In genomic region chr21:38994014-38994413, GRCh38 we compare ENCODE assay signal across 17 cellular contexts.
DNase-seq lines count a peak whose midpoint lies in the region; ATAC-seq, FAIRE-seq and TF ChIP-seq lines count a peak whose summit lies in the region.
"Had no signal": no experiment of that assay in that cellular context is flagged by ENCODE, and none has a peak within 500 bp of the region (broad histone marks: within the 10 kb centered on the region; RNA-seq: fewer than 3 reads in every experiment).

No MANE protein-coding gene starts in this region.

- POLR2A ChIA-PET in IMR-90 (lab: Charles Lee; ENCODE audit: unreplicated experiment), result interaction anchor here (1.2 kb wide), 1 partner anchor 184 kb away, joined by 4 read pairs; no protein-coding TSS in a partner anchor

- DNase-seq in IMR-90 (no peak), mammary epithelial cell (no peak), lung (ENCODE audit: low spot score) (no peak), stomach (no peak), NCI-H526 (lab: John Stamatoyannopoulos, UW) (no peak), occipital lobe (lab: John Stamatoyannopoulos, UW) (no peak), D721Med (ENCODE audit: insufficient read length, low spot score) (no peak)
- DNase-seq: DND-41; effector memory CD4-positive, alpha-beta T cell; naive B cell; NCI-H1436; NCI-H345; stimulated activated naive CD8-positive, alpha-beta T cell treated with anti-CD3 and anti-CD28 coated beads, Interleukin-15, amount 100 ng/mL, for 72 hours had no signal

- H2AFZ ChIP-seq in IMR-90 (replicated peaks; ENCODE audit: low read length, poor library complexity), result peak overlapping the region; percentile 36
- H2AFZ ChIP-seq in mammary epithelial cell (ENCODE audit: low read depth, low read length), result peak overlapping the region; percentile 86

- 67% methylated on average over 4 of the region's 11 CpGs; no CpG with 5 or more reads in 1 of the 2 experiments for WGBS in IMR-90 (ENCODE audit: extremely low coverage in 2 of 2, insufficient read length in 1 of 2), 2 experiments
- 60% methylated on average over 9 of the region's 11 CpGs for WGBS in mammary epithelial cell (ENCODE audit: low coverage, missing lambda C conversion rate)
- 87 to 93% methylated on average over 11 of the region's 11 CpGs for WGBS in lung, 2 donors
- 75 to 93% (median 85%) methylated on average over 11 of the region's 11 CpGs for WGBS in stomach, 5 donors

- H4K8ac ChIP-seq in IMR-90 (ENCODE audit: low read depth in 2 of 2, low read length in 2 of 2), result peak overlapping the region; percentile 28 to 75; a peak in 3 of 4 replicates

- FAIRE-seq in D721Med (lab: Jason Lieb, UNC), result no peak
- FAIRE-seq: islet of Langerhans, K562, small intestine had no signal

- ATAC-seq in IMR-90 (ENCODE audit: low read depth), result no peak
- ATAC-seq in lung (ENCODE audit: insufficient read depth, low FRiP score), result no peak
- ATAC-seq in GM18861 (IDR thresholded peaks at IDR 0.05; ENCODE audit: unreplicated experiment), result no peak
- ATAC-seq: K562; stimulated activated naive CD8-positive, alpha-beta T cell treated with anti-CD3 and anti-CD28 coated beads, Interleukin-15, amount 100 ng/mL, for 72 hours had no signal

- peak overlapping the region; percentile 83 for H4K91ac ChIP-seq in IMR-90 (ENCODE audit: insufficient read depth, low read depth, low read length)

- peak overlapping the region; percentile 93 for H3K4ac ChIP-seq in IMR-90 (ENCODE audit: low read depth, low read length)

- H3K27ac ChIP-seq in IMR-90 (ENCODE audit: insufficient read depth, low read length) (peak overlapping the region; percentile 73), mammary epithelial cell (ENCODE audit: insufficient read depth, low read depth, low read length) (peak overlapping the region; percentile 86), lung (ENCODE audit: low read depth in 1 of 2, low read length in 1 of 2) (peak overlapping the region; percentile 55 to 71), stomach (peak overlapping the region; percentile 6 to 80 (median 66))

- H3K23ac ChIP-seq in IMR-90 (ENCODE audit: low read depth, low read length), result peak overlapping the region; percentile 59

- H3K4me1 ChIP-seq in IMR-90 (ENCODE audit: control insufficient read depth, insufficient read depth, low read length) (peaks cover 32% of the 10 kb centered on the region), mammary epithelial cell (ENCODE audit: insufficient read depth, low read length) (peaks cover 40% of the 10 kb centered on the region), lung (ENCODE audit: control insufficient read depth in 2 of 2, insufficient read depth in 2 of 2, low read length in 2 of 2) (peaks cover 5 to 29% of the 10 kb centered on the region in 2 donors), stomach (peaks cover 19 to 55% (median 39%) of the 10 kb centered on the region in 4 donors)

- H3K9ac ChIP-seq in IMR-90 (ENCODE audit: low read depth, low read length) (0 out of 2 replicates have a peak overlapping the region, but pooled peaks have one; percentile 6), mammary epithelial cell (ENCODE audit: insufficient read depth, low read length) (peak overlapping the region; percentile 41)

- TF ChIP-seq POLR2A in IMR-90 (IDR thresholded peaks at IDR 0.05; ENCODE audit: low read depth, low read length) (no peak), stomach (IDR thresholded peaks at IDR 0.05) (no peak)

- H2BK15ac ChIP-seq in IMR-90 (ENCODE audit: low read depth, low read length), result peak overlapping the region; percentile 95; the same call in 2 of the 3 replicates

- H2AK5ac ChIP-seq in IMR-90 (ENCODE audit: low read depth, low read length), result peak overlapping the region; percentile 89

- TF ChIP-seq CTCF in IMR-90 (conservative IDR thresholded peaks at IDR 0.05; ENCODE audit: low read depth, low read length) (no peak), mammary epithelial cell (conservative IDR thresholded peaks at IDR 0.05 in 1 of 2, IDR thresholded peaks at IDR 0.05 in 1 of 2; ENCODE audit: extremely low read depth in 1 of 2, insufficient read depth in 1 of 2, low read depth in 1 of 2, low read length in 2 of 2) (no peak), lung (IDR thresholded peaks at IDR 0.05; ENCODE audit: control extremely low read depth, extremely low read depth) (no peak), stomach (IDR thresholded peaks at IDR 0.05) (no peak), D721Med (IDR thresholded peaks at IDR 0.05; ENCODE audit: insufficient read depth, missing control alignments) (no peak)

- H3K9me1 ChIP-seq in IMR-90 (ENCODE audit: insufficient read depth, low read length), result peaks cover 22% of the 10 kb centered on the region

- peak overlapping the region; percentile 67 for H4K5ac ChIP-seq in IMR-90 (ENCODE audit: low read depth, low read length)

- no peaks in the 10 kb centered on the region for H3K79me2 ChIP-seq in mammary epithelial cell (ENCODE audit: insufficient read depth, low read length)

- peak overlapping the region; percentile 58 for H3K14ac ChIP-seq in IMR-90 (replicated peaks; ENCODE audit: low read depth, low read length)

- H3K9me3 ChIP-seq in IMR-90 (ENCODE audit: control insufficient read depth, insufficient read depth, low read length), result no peaks in the 10 kb centered on the region
- no peaks in the 10 kb centered on the region for H3K9me3 ChIP-seq in mammary epithelial cell (replicated peaks; ENCODE audit: insufficient read depth, low read length)
- H3K9me3 ChIP-seq in lung (ENCODE audit: control insufficient read depth in 2 of 2, insufficient read depth in 1 of 2, low read length in 1 of 2), result no peaks in the 10 kb centered on the region
- H3K9me3 ChIP-seq in stomach, result no peaks in the 10 kb centered on the region

- H2AK9ac ChIP-seq in IMR-90 (replicated peaks; ENCODE audit: low read depth, low read length, poor library complexity), result peak overlapping the region; percentile 76

- peak overlapping the region; percentile 79 for H2BK120ac ChIP-seq in IMR-90 (ENCODE audit: low read depth, low read length)

- H4K20me1 ChIP-seq in IMR-90 (ENCODE audit: insufficient read depth, low read length) (no peaks in the 10 kb centered on the region; the same call in 1 of the 2 replicates), mammary epithelial cell (ENCODE audit: insufficient read depth, low read length) (no peaks in the 10 kb centered on the region)

- H3K36me3 ChIP-seq in IMR-90 (ENCODE audit: control insufficient read depth, insufficient read depth, low read length) (no peaks in the 10 kb centered on the region), mammary epithelial cell (ENCODE audit: insufficient read depth, low read length) (no peaks in the 10 kb centered on the region), lung (ENCODE audit: control insufficient read depth in 2 of 2, insufficient read depth in 2 of 2, low read length in 2 of 2) (no peaks in the 10 kb centered on the region), stomach (no peaks in the 10 kb centered on the region)

- dilution Hi-C loops in IMR-90 (cut with HindIII; ENCODE audit: low sequenced_read_pairs, unreplicated experiment), result no loop called here
- dilution Hi-C loops in mammary epithelial cell (cut with HindIII; ENCODE audit: low sequenced_read_pairs), result loop anchor here (5.0 kb wide), 2 partner anchors 33 to 63 kb away; no protein-coding TSS in a partner anchor

- H2BK20ac ChIP-seq in IMR-90 (ENCODE audit: low read depth, low read length), result peak overlapping the region; percentile 93

- BruUV-seq in IMR-90 (replicated peaks; lab: Mats Ljungman, UMichigan) (no TSS peak), mammary epithelial cell (replicated peaks; lab: Mats Ljungman, UMichigan) (no TSS peak)

- CTCF ChIA-PET in IMR-90 (lab: Yijun Ruan, JAX), result interaction anchor here (0.7 kb wide), 1 partner anchor 12 kb away, joined by 3 read pairs; no protein-coding TSS in a partner anchor
- CTCF ChIA-PET in mammary epithelial cell (lab: Charles Lee; ENCODE audit: low non-redundant PET), result interaction anchor here (0.6 to 0.9 kb wide), 2 partner anchors 13 to 141 kb away, joined by 3 read pairs; no protein-coding TSS in a partner anchor

- TF ChIP-seq RAD21 in IMR-90 (IDR thresholded peaks at IDR 0.05; ENCODE audit: low read length), result no peak

- H3K4me3 ChIP-seq in IMR-90 (ENCODE audit: insufficient read depth, low read depth, low read length) (no peak overlapping the region), mammary epithelial cell (replicated peaks in 1 of 3; ENCODE audit: insufficient read depth in 1 of 3, low read depth in 2 of 3, low read length in 3 of 3) (no peak overlapping the region), lung (no peak overlapping the region), stomach (no peak overlapping the region)
- H3K4me3 ChIP-seq: K562 had no signal

- TF ChIP-seq EP300 in stomach (IDR thresholded peaks at IDR 0.05), result no peak

- peak overlapping the region; percentile 76 for H2BK5ac ChIP-seq in IMR-90 (ENCODE audit: low read depth, low read length, poor library complexity, severe bottlenecking)

- H3K18ac ChIP-seq in IMR-90 (ENCODE audit: low read depth, low read length), result peak overlapping the region; percentile 86

- H3K27me3 ChIP-seq in IMR-90 (ENCODE audit: control insufficient read depth, insufficient read depth, low read length) (no peaks in the 10 kb centered on the region), mammary epithelial cell (ENCODE audit: insufficient read depth, low read length) (no peaks in the 10 kb centered on the region), lung (ENCODE audit: control insufficient read depth, insufficient read depth) (no peaks in the 10 kb centered on the region), stomach (no peaks in the 10 kb centered on the region)

- H3K79me1 ChIP-seq in IMR-90 (ENCODE audit: low read depth in 1 of 2, low read length in 2 of 2), result no peaks in the 10 kb centered on the region

- in situ Hi-C loops in IMR-90 (cut with MboI; ENCODE audit: low sequenced_read_pairs), result no loop called here
- in situ Hi-C loops in mammary epithelial cell (cut with MboI; ENCODE audit: low sequenced_read_pairs in 2 of 2), result no loop called here

- H3K56ac ChIP-seq in IMR-90 (ENCODE audit: extremely low read depth, insufficient read depth, low read length), result peak overlapping the region; percentile 53; the same call in 1 of the 2 replicates

- intact Hi-C loops in IMR-90 (cut with micrococcal nuclease) (no loop called here), mammary epithelial cell (cut with micrococcal nuclease) (loop anchor here (5.0 kb wide), 2 partner anchors 37 to 187 kb away; partner anchors contain the start of gene ETS2), stomach (cut with DNase I; ENCODE audit: low total_unique reads) (no loop called here)

- H3K4me2 ChIP-seq in IMR-90 (ENCODE audit: low read depth, low read length) (no peak overlapping the region; the same call in 1 of the 2 replicates), mammary epithelial cell (ENCODE audit: insufficient read depth, low read depth, low read length) (peak overlapping the region; percentile 66)

TF ChIP-seq in IMR-90, 13 proteins besides CTCF, POLR2A, EP300 and RAD21 (continues in another document):
- TF ChIP-seq RFX5 (IDR thresholded peaks at IDR 0.05; ENCODE audit: low read depth, low read length) (no peak), CHD1 (IDR thresholded peaks at IDR 0.05; ENCODE audit: low read depth, low read length) (no peak), MXI1 (IDR thresholded peaks at IDR 0.05; ENCODE audit: borderline replicate concordance, low read depth, low read length) (no peak), BHLHE40 (IDR thresholded peaks at IDR 0.05; ENCODE audit: low read depth, low read length) (no peak), NFE2L2 (IDR thresholded peaks at IDR 0.05; ENCODE audit: low read depth, low read length) (no peak), MAZ (IDR thresholded peaks at IDR 0.05; ENCODE audit: borderline replicate concordance, low read depth, low read length) (no peak)
